In the genomic region with DNA sequence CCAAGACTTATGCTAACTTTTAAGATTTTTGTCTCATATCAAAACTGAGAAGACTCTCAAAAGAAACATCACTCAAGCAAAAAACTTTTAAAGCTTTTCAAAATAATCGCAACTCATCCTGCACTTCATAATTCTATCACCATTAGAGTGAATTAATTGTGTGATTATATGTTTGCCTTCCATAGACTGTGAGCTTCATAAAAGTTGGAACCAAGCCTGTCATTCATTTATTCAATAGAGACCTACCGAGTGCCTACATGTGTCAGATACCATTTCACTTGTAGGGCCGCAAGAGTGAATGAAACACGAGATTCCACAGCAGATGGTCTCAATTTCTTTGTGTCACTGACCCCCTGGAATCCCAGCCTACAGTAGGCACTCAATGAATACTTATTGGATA, we compare ENCODE assay signal across 1 cellular context.
TF ChIP-seq lines count a peak whose summit lies in the region.

No MANE protein-coding gene starts in this region.

TF ChIP-seq in HepG2, 621 proteins besides CTCF, POLR2A, EP300 and RAD21 (continued from another document):
- TF ChIP-seq, protein P1, sequence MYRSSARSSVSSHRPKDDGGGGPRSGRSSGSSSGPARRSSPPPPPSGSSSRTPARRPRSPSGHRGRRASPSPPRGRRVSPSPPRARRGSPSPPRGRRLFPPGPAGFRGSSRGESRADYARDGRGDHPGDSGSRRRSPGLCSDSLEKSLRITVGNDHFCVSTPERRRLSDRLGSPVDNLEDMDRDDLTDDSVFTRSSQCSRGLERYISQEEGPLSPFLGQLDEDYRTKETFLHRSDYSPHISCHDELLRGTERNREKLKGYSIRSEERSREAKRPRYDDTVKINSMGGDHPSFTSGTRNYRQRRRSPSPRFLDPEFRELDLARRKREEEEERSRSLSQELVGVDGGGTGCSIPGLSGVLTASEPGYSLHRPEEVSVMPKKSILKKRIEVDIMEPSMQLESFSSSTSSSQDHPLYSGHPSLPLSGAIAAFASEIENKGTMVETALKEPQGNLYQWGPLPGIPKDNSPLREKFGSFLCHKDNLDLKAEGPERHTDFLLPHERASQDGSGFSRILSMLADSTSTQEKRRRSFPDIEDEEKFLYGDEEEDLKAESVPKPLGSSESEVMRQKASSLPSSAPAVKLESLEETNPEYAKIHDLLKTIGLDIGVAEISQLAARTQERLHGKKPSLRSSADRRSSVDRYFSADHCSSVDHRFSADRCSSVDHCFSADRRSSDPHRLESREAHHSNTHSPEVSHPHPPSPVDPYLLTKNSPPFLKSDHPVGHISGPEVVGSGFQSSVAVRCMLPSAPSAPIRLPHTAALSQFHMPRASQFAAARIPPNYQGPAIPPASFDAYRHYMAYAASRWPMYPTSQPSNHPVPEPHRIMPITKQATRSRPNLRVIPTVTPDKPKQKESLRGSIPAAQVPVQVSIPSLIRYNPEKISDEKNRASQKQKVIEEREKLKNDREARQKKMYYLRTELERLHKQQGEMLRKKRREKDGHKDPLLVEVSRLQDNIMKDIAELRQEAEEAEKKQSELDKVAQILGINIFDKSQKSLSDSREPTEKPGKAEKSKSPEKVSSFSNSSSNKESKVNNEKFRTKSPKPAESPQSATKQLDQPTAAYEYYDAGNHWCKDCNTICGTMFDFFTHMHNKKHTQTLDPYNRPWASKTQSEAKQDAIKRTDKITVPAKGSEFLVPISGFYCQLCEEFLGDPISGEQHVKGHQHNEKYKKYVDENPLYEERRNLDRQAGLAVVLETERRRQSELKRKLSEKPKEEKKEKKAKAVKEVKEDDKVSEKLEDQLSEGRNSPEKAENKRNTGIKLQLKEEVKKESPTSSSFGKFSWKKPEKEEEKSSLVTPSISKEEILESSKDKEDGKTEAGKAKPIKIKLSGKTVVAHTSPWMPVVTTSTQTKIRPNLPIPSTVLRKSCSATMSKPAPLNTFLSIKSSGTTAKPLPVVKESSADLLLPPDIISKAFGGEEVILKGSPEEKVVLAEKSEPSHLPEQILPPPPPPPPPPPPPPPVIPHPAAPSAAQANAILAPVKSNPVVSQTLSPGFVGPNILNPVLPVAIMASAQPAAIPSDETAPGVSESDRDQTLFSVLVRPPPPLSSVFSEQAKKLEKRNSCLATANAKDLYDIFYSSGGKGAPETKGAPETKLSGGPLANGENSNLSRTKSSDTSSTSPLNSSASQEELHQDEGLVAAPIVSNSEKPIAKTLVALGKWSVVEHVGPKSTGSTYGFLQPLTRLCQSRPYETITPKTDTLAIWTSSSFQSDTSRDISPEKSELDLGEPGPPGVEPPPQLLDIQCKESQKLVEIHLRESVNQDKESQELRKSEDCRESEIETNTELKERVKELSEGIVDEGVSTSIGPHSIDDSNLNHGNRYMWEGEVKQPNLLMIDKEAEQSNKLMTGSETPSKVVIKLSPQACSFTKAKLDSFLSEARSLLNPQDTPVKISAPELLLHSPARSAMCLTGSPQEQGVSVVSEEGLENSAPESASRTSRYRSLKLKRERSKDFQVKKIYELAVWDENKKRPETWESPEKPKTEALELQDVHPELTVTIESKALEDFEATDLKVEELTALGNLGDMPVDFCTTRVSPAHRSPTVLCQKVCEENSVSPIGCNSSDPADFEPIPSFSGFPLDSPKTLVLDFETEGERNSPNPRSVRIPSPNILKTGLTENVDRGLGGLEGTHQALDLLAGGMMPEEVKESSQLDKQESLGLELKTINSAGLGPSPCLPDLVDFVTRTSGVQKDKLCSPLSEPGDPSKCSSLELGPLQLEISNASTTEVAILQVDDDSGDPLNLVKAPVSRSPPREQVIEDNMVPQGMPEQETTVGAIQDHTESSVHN (CRISPR knock-in tag; IDR thresholded peaks at IDR 0.05): no peak
- TF ChIP-seq SMC3 (IDR thresholded peaks at IDR 0.05; ENCODE audit: low read length): no peak
